ENCODE assay signal across 18 cellular contexts in the genomic region with DNA sequence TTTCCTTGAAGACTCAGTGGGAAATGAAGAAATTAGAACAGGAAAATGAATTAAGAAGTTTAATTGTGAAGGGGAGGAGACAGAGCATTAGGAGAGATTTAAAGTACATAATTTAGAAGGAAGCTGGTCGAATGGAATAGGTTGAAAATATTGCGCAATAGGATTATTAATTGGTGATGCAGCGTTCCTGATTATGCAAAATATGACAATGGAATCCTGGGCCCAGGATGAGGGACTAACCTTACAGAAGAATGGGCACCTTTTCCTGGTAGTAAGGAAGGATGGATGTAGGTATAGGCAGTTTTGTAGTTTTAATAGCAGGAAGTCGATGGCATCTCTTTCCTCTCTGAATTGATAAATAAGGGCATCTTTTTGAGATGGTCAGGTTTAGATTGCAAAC. TPM values are rescaled to one million over a fixed set of nuclear protein-coding genes. Genes with fewer than 3 reads are reported as not detected.
DNase-seq lines count a peak whose midpoint lies in the region; ATAC-seq, FAIRE-seq and TF ChIP-seq lines count a peak whose summit lies in the region.
"Had no signal": no experiment of that assay in that cellular context is flagged by ENCODE, and none has a peak within 500 bp of the region (broad histone marks: within the 10 kb centered on the region; RNA-seq: fewer than 3 reads in every experiment).

No MANE protein-coding gene starts in this region.

- no peak overlapping the region for H3K56ac ChIP-seq in IMR-90 (ENCODE audit: extremely low read depth, insufficient read depth, low read length)

- no peak overlapping the region for H2BK120ac ChIP-seq in IMR-90 (ENCODE audit: low read depth, low read length)

- no peak overlapping the region for H3K27ac ChIP-seq in CD8-positive, alpha-beta T cell (ENCODE audit: low read depth, low read length)
- no peak overlapping the region for H3K27ac ChIP-seq in IMR-90 (ENCODE audit: insufficient read depth, low read length)
- H3K27ac ChIP-seq: C4-2B had no signal

- H3K36me3 ChIP-seq in CD8-positive, alpha-beta T cell (ENCODE audit: insufficient read depth, low read length): peaks cover 13% of the 10 kb centered on the region
- H3K36me3 ChIP-seq in IMR-90 (ENCODE audit: control insufficient read depth, insufficient read depth, low read length): peaks cover 10% of the 10 kb centered on the region
- peaks cover 9% of the 10 kb centered on the region for H3K36me3 ChIP-seq in bronchial epithelial cell (ENCODE audit: control insufficient read depth, insufficient read depth, low read length)

- H3K27me3 ChIP-seq in CD8-positive, alpha-beta T cell (ENCODE audit: insufficient read depth, low read length): no peaks in the 10 kb centered on the region
- H3K27me3 ChIP-seq in IMR-90 (ENCODE audit: control insufficient read depth, insufficient read depth, low read length): no peaks in the 10 kb centered on the region
- H3K27me3 ChIP-seq in bronchial epithelial cell (ENCODE audit: control insufficient read depth, insufficient read depth, low read length): no peaks in the 10 kb centered on the region

- no peaks in the 10 kb centered on the region for H3K27me3 Mint-ChIP-seq in CD8-positive, alpha-beta T cell (ENCODE audit: low read depth)
- H3K27me3 Mint-ChIP-seq in osteocyte (ENCODE audit: unreplicated experiment): no peaks in the 10 kb centered on the region
- H3K27me3 Mint-ChIP-seq: CD4-positive, alpha-beta T cell had no signal

- ATAC-seq in CD8-positive, alpha-beta T cell: no peak
- ATAC-seq in IMR-90 (ENCODE audit: low read depth): no peak
- no peak for ATAC-seq in HG03045 (IDR thresholded peaks at IDR 0.05; ENCODE audit: unreplicated experiment)
- ATAC-seq: GM23338 had no signal

- BruUV-seq in IMR-90 (replicated peaks; lab: Mats Ljungman, UMichigan): no TSS peak

- no peak overlapping the region for H3K4me2 ChIP-seq in IMR-90 (ENCODE audit: low read depth, low read length)
- H3K4me2 ChIP-seq: GM23338 had no signal

- H3K23ac ChIP-seq in IMR-90 (ENCODE audit: low read depth, low read length): no peak overlapping the region

- no peak overlapping the region for H2AK5ac ChIP-seq in IMR-90 (ENCODE audit: low read depth, low read length)

- CTCF ChIA-PET in CD8-positive, alpha-beta T cell (lab: Charles Lee): no interaction called here
- CTCF ChIA-PET in IMR-90 (lab: Yijun Ruan, JAX): no interaction called here

- peak overlapping the region; percentile 3 for H3K27ac Mint-ChIP-seq in CD8-positive, alpha-beta T cell
- no peak overlapping the region for H3K27ac Mint-ChIP-seq in osteocyte (ENCODE audit: unreplicated experiment)
- H3K27ac Mint-ChIP-seq: CD4-positive, alpha-beta T cell; GM23338 had no signal

- no peak for TF ChIP-seq CTCF in CD8-positive, alpha-beta T cell (IDR thresholded peaks at IDR 0.05)
- TF ChIP-seq CTCF in IMR-90 (conservative IDR thresholded peaks at IDR 0.05; ENCODE audit: low read depth, low read length): no peak
- no peak for TF ChIP-seq CTCF in bronchial epithelial cell (IDR thresholded peaks at IDR 0.05; ENCODE audit: insufficient read depth, low read length, severe bottlenecking)
- no peak for TF ChIP-seq CTCF in osteocyte (IDR thresholded peaks at IDR 0.05)

- no peaks in the 10 kb centered on the region for H3K9me3 ChIP-seq in CD8-positive, alpha-beta T cell (ENCODE audit: low read length)
- no peaks in the 10 kb centered on the region for H3K9me3 ChIP-seq in IMR-90 (ENCODE audit: control insufficient read depth, insufficient read depth, low read length)

- no peak overlapping the region for H2AK9ac ChIP-seq in IMR-90 (replicated peaks; ENCODE audit: low read depth, low read length, poor library complexity)

- H3K9me3 Mint-ChIP-seq in CD8-positive, alpha-beta T cell: no peaks in the 10 kb centered on the region
- H3K9me3 Mint-ChIP-seq in osteocyte (ENCODE audit: unreplicated experiment): peaks cover 4% of the 10 kb centered on the region
- H3K9me3 Mint-ChIP-seq: CD4-positive, alpha-beta T cell; GM23338 had no signal

- intact Hi-C loops in CD8-positive, alpha-beta T cell (cut with DNase I, micrococcal nuclease): no loop called here
- intact Hi-C loops in IMR-90 (cut with micrococcal nuclease): no loop called here

- H4K8ac ChIP-seq in IMR-90 (ENCODE audit: low read depth in 2 of 2, low read length in 2 of 2): no peak overlapping the region

- no peak overlapping the region for H3K4me3 ChIP-seq in CD8-positive, alpha-beta T cell (ENCODE audit: low read depth, low read length)
- H3K4me3 ChIP-seq in IMR-90 (ENCODE audit: insufficient read depth, low read depth, low read length) (no peak overlapping the region), bronchial epithelial cell (ENCODE audit: low read depth, low read length) (no peak overlapping the region)
- H3K4me3 ChIP-seq: GM23338 had no signal

- no peaks in the 10 kb centered on the region for H4K20me1 ChIP-seq in IMR-90 (ENCODE audit: insufficient read depth, low read length)

- no peak overlapping the region for H4K91ac ChIP-seq in IMR-90 (ENCODE audit: insufficient read depth, low read depth, low read length)

- POLR2A ChIA-PET in CD8-positive, alpha-beta T cell (lab: Charles Lee): no interaction called here
- POLR2A ChIA-PET in IMR-90 (lab: Charles Lee; ENCODE audit: unreplicated experiment): no interaction called here

- no peaks in the 10 kb centered on the region for H3K79me1 ChIP-seq in IMR-90 (ENCODE audit: low read depth in 1 of 2, low read length in 2 of 2)

- peaks cover 5% of the 10 kb centered on the region for H3K4me1 Mint-ChIP-seq in CD8-positive, alpha-beta T cell (ENCODE audit: low read depth)
- peaks cover 3% of the 10 kb centered on the region for H3K4me1 Mint-ChIP-seq in osteocyte (ENCODE audit: unreplicated experiment)

- H3K4ac ChIP-seq in IMR-90 (ENCODE audit: low read depth, low read length): no peak overlapping the region

- WGBS in IMR-90 (ENCODE audit: extremely low coverage in 2 of 2, insufficient read length in 1 of 2), 2 experiments: 73 to 100% methylated on average over 1 to 2 of the region's 4 CpGs

- H4K5ac ChIP-seq in IMR-90 (ENCODE audit: low read depth, low read length): no peak overlapping the region

- H3K4me3 Mint-ChIP-seq in CD8-positive, alpha-beta T cell: no peak overlapping the region
- no peak overlapping the region for H3K4me3 Mint-ChIP-seq in osteocyte (ENCODE audit: unreplicated experiment)
- H3K4me3 Mint-ChIP-seq: CD4-positive, alpha-beta T cell; GM23338 had no signal

- no peak overlapping the region for H2BK5ac ChIP-seq in IMR-90 (ENCODE audit: low read depth, low read length, poor library complexity, severe bottlenecking)

- FAIRE-seq in bronchial epithelial cell (lab: Jason Lieb, UNC): no peak
- FAIRE-seq: A204.1, GM12892, GM18507 had no signal

- no peak overlapping the region for H2AFZ ChIP-seq in IMR-90 (replicated peaks; ENCODE audit: low read length, poor library complexity)
- H2AFZ ChIP-seq: GM23338 had no signal

- TF ChIP-seq RAD21 in IMR-90 (IDR thresholded peaks at IDR 0.05; ENCODE audit: low read length): no peak

- TF ChIP-seq POLR2A in IMR-90 (IDR thresholded peaks at IDR 0.05; ENCODE audit: low read depth, low read length): no peak

- no peak overlapping the region for H2BK20ac ChIP-seq in IMR-90 (ENCODE audit: low read depth, low read length)

- in situ Hi-C loops in IMR-90 (cut with MboI; ENCODE audit: low sequenced_read_pairs): no loop called here

- H3K36me3 Mint-ChIP-seq in CD8-positive, alpha-beta T cell: peaks cover 70% of the 10 kb centered on the region
- H3K36me3 Mint-ChIP-seq in osteocyte (ENCODE audit: unreplicated experiment): peaks cover 28% of the 10 kb centered on the region

- no peaks in the 10 kb centered on the region for H3K4me1 ChIP-seq in CD8-positive, alpha-beta T cell (ENCODE audit: insufficient read depth, low read length)
- H3K4me1 ChIP-seq in IMR-90 (ENCODE audit: control insufficient read depth, insufficient read depth, low read length): no peaks in the 10 kb centered on the region

- H2BK15ac ChIP-seq in IMR-90 (ENCODE audit: low read depth, low read length): no peak overlapping the region

- H3K14ac ChIP-seq in IMR-90 (replicated peaks; ENCODE audit: low read depth, low read length): no peak overlapping the region

- no peaks in the 10 kb centered on the region for H3K9me1 ChIP-seq in IMR-90 (ENCODE audit: insufficient read depth, low read length)

- dilution Hi-C loops in IMR-90 (cut with HindIII; ENCODE audit: low sequenced_read_pairs, unreplicated experiment): no loop called here

- no peak overlapping the region for H3K18ac ChIP-seq in IMR-90 (ENCODE audit: low read depth, low read length)

- no peak for DNase-seq in CD8-positive, alpha-beta T cell
- DNase-seq in IMR-90 (no peak), bronchial epithelial cell (ENCODE audit: low read depth) (peak; percentile 53), osteocyte (ENCODE audit: extremely low spot score, unreplicated experiment) (no peak), occipital lobe (lab: John Stamatoyannopoulos, UW) (no peak)
- DNase-seq: AML-193; CD4-positive, alpha-beta T cell; DMS153; DMS79; GDM1; H7; KG1 had no signal

- no peak overlapping the region for H3K9ac ChIP-seq in IMR-90 (ENCODE audit: low read depth, low read length)

TF ChIP-seq in IMR-90, 13 proteins besides CTCF, POLR2A, EP300 and RAD21:
- TF ChIP-seq, protein P1, sequence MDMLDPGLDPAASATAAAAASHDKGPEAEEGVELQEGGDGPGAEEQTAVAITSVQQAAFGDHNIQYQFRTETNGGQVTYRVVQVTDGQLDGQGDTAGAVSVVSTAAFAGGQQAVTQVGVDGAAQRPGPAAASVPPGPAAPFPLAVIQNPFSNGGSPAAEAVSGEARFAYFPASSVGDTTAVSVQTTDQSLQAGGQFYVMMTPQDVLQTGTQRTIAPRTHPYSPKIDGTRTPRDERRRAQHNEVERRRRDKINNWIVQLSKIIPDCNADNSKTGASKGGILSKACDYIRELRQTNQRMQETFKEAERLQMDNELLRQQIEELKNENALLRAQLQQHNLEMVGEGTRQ (IDR thresholded peaks at IDR 0.05; ENCODE audit: low read depth, low read length): no peak
- peak; percentile 96 for TF ChIP-seq CEBPB (IDR thresholded peaks at IDR 0.05; ENCODE audit: low read depth, low read length)

RNA-seq across cellular contexts. Expression of a gene that starts 7.8 kb away (rescaled TPM):
- 10 to 100 TPM in 1 of 2 experiments, 1 to 10 TPM in 1; 8.6 to 10.8 TPM for total RNA-seq in CD8-positive, alpha-beta T cell
- total RNA-seq in IMR-90 (2012; rRNA removed) (14.4 and 14.7 TPM in 2 replicates), bronchial epithelial cell (12.9 and 32.1 TPM in 2 replicates), osteocyte (12.6 and 13.2 TPM in 2 replicates), occipital lobe (1.4 TPM)
- polyA plus RNA-seq in IMR-90 (2012; rRNA removed): 10.0 and 10.7 TPM in 2 replicates
- 5.8 and 7.7 TPM in 2 replicates for polyA plus RNA-seq in IMR-90 (2012; cell fraction: cytosol; rRNA removed)
- polyA plus RNA-seq in IMR-90 (2012; cell fraction: nucleus; rRNA removed; ENCODE audit: low replicate concordance): 17.1 and 26.5 TPM in 2 replicates
